24 cellular contexts compared by ENCODE assay signal in genomic region chr3:48398701-48399386, GRCh38. TPM values are rescaled to one million over a fixed set of nuclear protein-coding genes. Genes with fewer than 3 reads are reported as not detected.
A peak's percentile ranks its signal among the peaks of the same experiment; 100 is the strongest.
DNase-seq lines count a peak whose midpoint lies in the region; ATAC-seq, FAIRE-seq and TF ChIP-seq lines count a peak whose summit lies in the region.
"Had no signal": no experiment of that assay in that cellular context is flagged by ENCODE, and none has a peak within 500 bp of the region (broad histone marks: within the 10 kb centered on the region; RNA-seq: fewer than 3 reads in every experiment).

No MANE protein-coding gene starts in this region.

- WGBS in K562 (ENCODE audit: insufficient coverage, low coverage, missing lambda C conversion rate): 9% methylated on average over 9 of the region's 11 CpGs
- 45 to 79% methylated on average over 4 to 11 of the region's 11 CpGs for WGBS in testis, 2 donors

- H3K4me3 Mint-ChIP-seq in activated naive CD4-positive, alpha-beta T cell treated with anti-CD3 and anti-CD28 coated beads, Interleukin-2, amount 10 ng/mL, durations not matched to agents 7 days and 5 days: no peak overlapping the region
- no peak overlapping the region for H3K4me3 Mint-ChIP-seq in activated T-helper 1 cell treated with anti-CD3 and anti-CD28 coated beads, Interleukin-12 subunit alpha, Interleukin-12 subunit beta, Interleukin-2, Interleukin-4 antibody, amounts not matched to agents 30 ng/mL and 10 ng/mL and 1 ng/mL, durations not matched to agents 14 hours and 24 hours and 36 hours
- H3K4me3 Mint-ChIP-seq: activated naive CD8-positive, alpha-beta T cell treated with anti-CD3 and anti-CD28 coated beads for 36 hours; immature natural killer cell; memory B cell; nephron had no signal

- DNase-seq in activated naive CD4-positive, alpha-beta T cell treated with anti-CD3 and anti-CD28 coated beads, Interleukin-2, amount 10 ng/mL, durations not matched to agents 7 days and 5 days: no peak
- no peak for DNase-seq in activated naive CD4-positive, alpha-beta T cell treated with Interleukin-2 at 50 U/mL for 16 hours
- peak in 3 of 4 experiments; percentile 8 to 14 (median 8) for DNase-seq in K562 (ENCODE audit: extremely low read depth in 1 of 4, low spot score in 3 of 4)
- peak; percentile 22 for DNase-seq in left kidney (ENCODE audit: low read depth, low spot score)
- peak; percentile 17 for DNase-seq in testis
- DNase-seq in GM03348 (ENCODE audit: low spot score): no peak
- DNase-seq in activated T-helper 1 cell treated with anti-CD3 and anti-CD28 coated beads, Interleukin-12 subunit alpha, Interleukin-12 subunit beta, Interleukin-2, Interleukin-4 antibody, amounts not matched to agents 30 ng/mL and 10 ng/mL and 1 ng/mL, durations not matched to agents 14 hours and 24 hours and 36 hours (ENCODE audit: low spot score): no peak
- DNase-seq in NCI-H526 treated with DMSO at 0.1 percent for 48 hours (lab: John Stamatoyannopoulos, UW): no peak
- DNase-seq: activated CD4-positive, alpha-beta T cell treated with anti-CD3 and anti-CD28 coated beads, Interleukin-2, amount 50 U/mL, for 4 hours; activated naive CD8-positive, alpha-beta T cell treated with anti-CD3 and anti-CD28 coated beads for 36 hours; brain microvascular endothelial cell; C1 segment of cervical spinal cord; DMS 273 treated with DMSO at 0.1 percent for 48 hours; GF-D8; glutamatergic neuron; immature natural killer cell; NCI-H146 had no signal

- H3K27ac ChIP-seq in K562 (ENCODE audit: extremely low read depth, low read depth, low read length) (no peak overlapping the region), testis (no peak overlapping the region)
- H3K27ac ChIP-seq: brain microvascular endothelial cell had no signal

- in situ Hi-C loops in K562 (cut with MboI): no loop called here

- TF ChIP-seq CTCF in K562 (IDR thresholded peaks at IDR 0.05 in 2 of 3, conservative IDR thresholded peaks at IDR 0.05 in 1 of 3; ENCODE audit: insufficient read depth in 2 of 3, low read depth in 1 of 3, low read length in 3 of 3): no peak
- TF ChIP-seq CTCF in testis (IDR thresholded peaks at IDR 0.05): no peak

- no peaks in the 10 kb centered on the region for H3K9me3 Mint-ChIP-seq in activated naive CD4-positive, alpha-beta T cell treated with anti-CD3 and anti-CD28 coated beads, Interleukin-2, amount 10 ng/mL, durations not matched to agents 7 days and 5 days
- no peaks in the 10 kb centered on the region for H3K9me3 Mint-ChIP-seq in activated T-helper 1 cell treated with anti-CD3 and anti-CD28 coated beads, Interleukin-12 subunit alpha, Interleukin-12 subunit beta, Interleukin-2, Interleukin-4 antibody, amounts not matched to agents 30 ng/mL and 10 ng/mL and 1 ng/mL, durations not matched to agents 14 hours and 24 hours and 36 hours
- H3K9me3 Mint-ChIP-seq: activated naive CD8-positive, alpha-beta T cell treated with anti-CD3 and anti-CD28 coated beads for 36 hours; immature natural killer cell; memory B cell; nephron had no signal

- H3K36me3 Mint-ChIP-seq in activated naive CD4-positive, alpha-beta T cell treated with anti-CD3 and anti-CD28 coated beads, Interleukin-2, amount 10 ng/mL, durations not matched to agents 7 days and 5 days: no peaks in the 10 kb centered on the region
- no peaks in the 10 kb centered on the region for H3K36me3 Mint-ChIP-seq in activated T-helper 1 cell treated with anti-CD3 and anti-CD28 coated beads, Interleukin-12 subunit alpha, Interleukin-12 subunit beta, Interleukin-2, Interleukin-4 antibody, amounts not matched to agents 30 ng/mL and 10 ng/mL and 1 ng/mL, durations not matched to agents 14 hours and 24 hours and 36 hours (ENCODE audit: low read depth)
- H3K36me3 Mint-ChIP-seq: activated naive CD8-positive, alpha-beta T cell treated with anti-CD3 and anti-CD28 coated beads for 36 hours; immature natural killer cell; memory B cell had no signal

- no peak overlapping the region for H3K4me3 ChIP-seq in K562
- no peak overlapping the region for H3K4me3 ChIP-seq in testis

- peaks cover 36% of the 10 kb centered on the region for H3K27me3 Mint-ChIP-seq in activated naive CD4-positive, alpha-beta T cell treated with anti-CD3 and anti-CD28 coated beads, Interleukin-2, amount 10 ng/mL, durations not matched to agents 7 days and 5 days
- H3K27me3 Mint-ChIP-seq in activated T-helper 1 cell treated with anti-CD3 and anti-CD28 coated beads, Interleukin-12 subunit alpha, Interleukin-12 subunit beta, Interleukin-2, Interleukin-4 antibody, amounts not matched to agents 30 ng/mL and 10 ng/mL and 1 ng/mL, durations not matched to agents 14 hours and 24 hours and 36 hours (ENCODE audit: insufficient read depth): peaks cover 2% of the 10 kb centered on the region

- no peak for TF ChIP-seq RAD21 in K562 (CRISPR knock-in tag; conservative IDR thresholded peaks at IDR 0.05 in 1 of 2, IDR thresholded peaks at IDR 0.05 in 1 of 2)

- H3K9me1 ChIP-seq in K562 (ENCODE audit: control insufficient read depth, insufficient read depth, low read length): no peaks in the 10 kb centered on the region

- H3K4me1 ChIP-seq in K562 (replicated peaks in 1 of 2; ENCODE audit: control insufficient read depth in 2 of 2, insufficient read depth in 2 of 2, low read length in 2 of 2) (peaks cover 0 to 7% of the 10 kb centered on the region in 2 experiments; a peak in 1 of 5 replicates), testis (peaks cover 5% of the 10 kb centered on the region)

- no TSS peak for BruUV-seq in K562 (replicated peaks; lab: Mats Ljungman, UMichigan)

- H3K9me3 ChIP-seq in K562 (replicated peaks; ENCODE audit: control insufficient read depth, insufficient read depth, low read depth, low read length): no peaks in the 10 kb centered on the region
- H3K9me3 ChIP-seq in testis: no peaks in the 10 kb centered on the region

- intact Hi-C loops in K562 (cut with micrococcal nuclease): no loop called here
- intact Hi-C loops in testis (cut with DNase I; ENCODE audit: low total_unique reads): no loop called here
- intact Hi-C loops in activated T-helper 1 cell treated with anti-CD3 and anti-CD28 coated beads, Interleukin-12 subunit alpha, Interleukin-12 subunit beta, Interleukin-2, Interleukin-4 antibody, amounts not matched to agents 30 ng/mL and 10 ng/mL and 1 ng/mL, durations not matched to agents 14 hours and 24 hours and 36 hours (cut with micrococcal nuclease): no loop called here

- no peaks in the 10 kb centered on the region for H4K20me1 ChIP-seq in K562 (replicated peaks; ENCODE audit: control insufficient read depth, insufficient read depth, low read length)

- FAIRE-seq in K562 (lab: Jason Lieb, UNC): no peak
- FAIRE-seq: GM12891, HTR-8/SVneo had no signal

- peak; percentile 27; the same call in 2 of the 3 replicates for ATAC-seq in K562
- ATAC-seq: Panc1 had no signal

- no peak for TF ChIP-seq POLR2A in K562 (conservative IDR thresholded peaks at IDR 0.05)
- TF ChIP-seq POLR2A in testis (IDR thresholded peaks at IDR 0.05): no peak

- no peaks in the 10 kb centered on the region for H3K4me1 Mint-ChIP-seq in activated naive CD4-positive, alpha-beta T cell treated with anti-CD3 and anti-CD28 coated beads, Interleukin-2, amount 10 ng/mL, durations not matched to agents 7 days and 5 days
- no peaks in the 10 kb centered on the region for H3K4me1 Mint-ChIP-seq in activated T-helper 1 cell treated with anti-CD3 and anti-CD28 coated beads, Interleukin-12 subunit alpha, Interleukin-12 subunit beta, Interleukin-2, Interleukin-4 antibody, amounts not matched to agents 30 ng/mL and 10 ng/mL and 1 ng/mL, durations not matched to agents 14 hours and 24 hours and 36 hours (ENCODE audit: low read depth)
- H3K4me1 Mint-ChIP-seq: immature natural killer cell, memory B cell, nephron had no signal

- H3K27me3 ChIP-seq in K562 (ENCODE audit: control insufficient read depth in 2 of 2, insufficient read depth in 2 of 2, low read length in 2 of 2): no peaks in the 10 kb centered on the region
- no peaks in the 10 kb centered on the region for H3K27me3 ChIP-seq in testis
- H3K27me3 ChIP-seq: brain microvascular endothelial cell had no signal

- no peaks in the 10 kb centered on the region for H3K79me2 ChIP-seq in K562 (ENCODE audit: control insufficient read depth, insufficient read depth, low read length)

- CTCF ChIA-PET in activated naive CD4-positive, alpha-beta T cell treated with anti-CD3 and anti-CD28 coated beads, Interleukin-2, amount 10 ng/mL, durations not matched to agents 7 days and 5 days (lab: Charles Lee): interaction anchor here (0.5 to 7.8 kb wide), 9 partner anchors 9 to 157 kb away, joined by 3 to 170 read pairs (median 8); partner anchors contain the start of gene PFKFB4
- CTCF ChIA-PET in K562 (lab: Yijun Ruan, JAX; ENCODE audit: low intra/inter-chr PET ratio): no interaction called here

- H3K36me3 ChIP-seq in K562 (ENCODE audit: control insufficient read depth, insufficient read depth, low read length) (no peaks in the 10 kb centered on the region), testis (ENCODE audit: low read depth, missing control alignments) (no peaks in the 10 kb centered on the region)
- H3K36me3 ChIP-seq: brain microvascular endothelial cell had no signal

- POLR2A ChIA-PET in K562 (lab: Yijun Ruan, JAX): interaction anchor here (0.6 kb wide), 1 partner anchor 24 kb away, joined by 3 read pairs; no protein-coding TSS in a partner anchor

- peak overlapping the region; percentile 22 for H3K27ac Mint-ChIP-seq in activated naive CD4-positive, alpha-beta T cell treated with anti-CD3 and anti-CD28 coated beads, Interleukin-2, amount 10 ng/mL, durations not matched to agents 7 days and 5 days
- H3K27ac Mint-ChIP-seq in activated T-helper 1 cell treated with anti-CD3 and anti-CD28 coated beads, Interleukin-12 subunit alpha, Interleukin-12 subunit beta, Interleukin-2, Interleukin-4 antibody, amounts not matched to agents 30 ng/mL and 10 ng/mL and 1 ng/mL, durations not matched to agents 14 hours and 24 hours and 36 hours: no peak overlapping the region
- H3K27ac Mint-ChIP-seq: activated naive CD8-positive, alpha-beta T cell treated with anti-CD3 and anti-CD28 coated beads for 36 hours; immature natural killer cell; memory B cell; nephron had no signal

- no peak for TF ChIP-seq EP300 in K562 (IDR thresholded peaks at IDR 0.05; ENCODE audit: low read length)

- H3K9ac ChIP-seq in K562 (ENCODE audit: insufficient read depth in 1 of 2, low read depth in 2 of 2, low read length in 2 of 2): peak overlapping the region in 1 of 2 experiments; percentile 64; a peak in 2 of 4 replicates

- no peak overlapping the region for H2AFZ ChIP-seq in K562 (ENCODE audit: low read depth, low read length)

- no peak overlapping the region for H3K4me2 ChIP-seq in K562 (ENCODE audit: insufficient read depth, low read length)

RNA-seq across cellular contexts. Expression of gene FBXW12, which starts 26.8 kb away (rescaled TPM):
- 0.30 and 0.37 TPM in 2 replicates for total RNA-seq in K562 (2011; cell fraction: chromatin; rRNA removed; ENCODE audit: low replicate concordance)
- 0.17 and 0.26 TPM in 2 replicates for total RNA-seq in K562 (2011; cell fraction: nucleolus; rRNA removed)
- total RNA-seq in K562 (2011; cell fraction: nucleoplasm; rRNA removed): 0.22 and 0.53 TPM in 2 replicates
- total RNA-seq in K562 (2014; rRNA removed) (not detected in 2 replicates), K562 (2014; rRNA removed; fragmentation: Illumina TruSeq; extraction: Trizol) (not detected in 2 replicates), K562 (2015; rRNA removed; fragmentation: Illumina TruSeq; extraction: Trizol) (0.11 TPM in 1 of 2 replicates, not detected in the other), K562 (2021) (not detected in 2 replicates), testis (1 to 10 TPM in 1 of 2 donors, under 1 TPM in 1; 0.81 to 2.0 TPM)
- polyA plus RNA-seq in K562 (2011; rRNA removed) (0.06 and 0.24 TPM in 2 replicates), K562 (2014; fragmentation: Illumina TruSeq; extraction: Trizol) (not detected in 2 replicates), K562 (2014; fragmentation: Nextera tagmentation; extraction: Ambion mirVana) (under 1 TPM; 0.04 to 0.07 TPM), K562 (2014; rRNA removed) (0.30 TPM in 1 of 2 replicates, not detected in the other), testis (ENCODE audit: insufficient read depth, low read depth, low replicate concordance) (0.98 TPM)
- 0.16 TPM in 2 replicates for polyA plus RNA-seq in K562 (2011; cell fraction: cytosol; rRNA removed)
- polyA plus RNA-seq in K562 (2011; cell fraction: nucleus; rRNA removed): 0.17 and 0.41 TPM in 2 replicates
- not detected in 2 replicates for polyA plus RNA-seq in K562 (2012)
- polyA minus RNA-seq in K562 (2011; rRNA and poly(A)+ RNA removed): 0.24 TPM in 1 of 2 replicates, not detected in the other
- polyA minus RNA-seq in K562 (2011; cell fraction: cytosol; rRNA and poly(A)+ RNA removed): not detected in 2 replicates
- not detected in 2 replicates for polyA minus RNA-seq in K562 (2011; cell fraction: nucleus; rRNA and poly(A)+ RNA removed)
- not detected in 2 replicates for total RNA-seq in activated T-helper 1 cell treated with anti-CD3 and anti-CD28 coated beads, Interleukin-12 subunit alpha, Interleukin-12 subunit beta, Interleukin-2, Interleukin-4 antibody, amounts not matched to agents 30 ng/mL and 10 ng/mL and 1 ng/mL, durations not matched to agents 14 hours and 24 hours and 36 hours
- total RNA-seq: activated naive CD8-positive, alpha-beta T cell treated with anti-CD3 and anti-CD28 coated beads for 36 hours; esophagus mucosa; M059J had no signal
- polyA plus RNA-seq: immature natural killer cell had no signal

RNA-seq across cellular contexts. Expression of gene PLXNB1, which starts 31.0 kb away (rescaled TPM):
- 67.7 and 204 TPM in 2 replicates for total RNA-seq in K562 (2011; cell fraction: chromatin; rRNA removed; ENCODE audit: low replicate concordance)
- 92.2 and 100 TPM in 2 replicates for total RNA-seq in K562 (2011; cell fraction: nucleolus; rRNA removed)
- 59.2 and 60.7 TPM in 2 replicates for total RNA-seq in K562 (2011; cell fraction: nucleoplasm; rRNA removed)
- total RNA-seq in K562 (2014; rRNA removed): 11.2 and 12.7 TPM in 2 replicates
- total RNA-seq in K562 (2014; rRNA removed; fragmentation: Illumina TruSeq; extraction: Trizol): 2.1 and 3.9 TPM in 2 replicates
- total RNA-seq in K562 (2015; rRNA removed; fragmentation: Illumina TruSeq; extraction: Trizol): 6.0 and 6.3 TPM in 2 replicates
- total RNA-seq in K562 (2021): 11.4 and 13.9 TPM in 2 replicates
- polyA plus RNA-seq in K562 (2011; rRNA removed): 6.0 and 16.7 TPM in 2 replicates
- polyA plus RNA-seq in K562 (2011; cell fraction: cytosol; rRNA removed): 10.8 and 14.2 TPM in 2 replicates
- 106 and 120 TPM in 2 replicates for polyA plus RNA-seq in K562 (2011; cell fraction: nucleus; rRNA removed)
- 11.5 and 18.7 TPM in 2 replicates for polyA plus RNA-seq in K562 (2012)
- 7.3 and 9.2 TPM in 2 replicates for polyA plus RNA-seq in K562 (2014; fragmentation: Illumina TruSeq; extraction: Trizol)
- polyA plus RNA-seq in K562 (2014; fragmentation: Nextera tagmentation; extraction: Ambion mirVana): under 1 TPM; 0.17 to 0.24 TPM
- polyA plus RNA-seq in K562 (2014; rRNA removed): 10.6 and 17.4 TPM in 2 replicates
- 5.0 and 8.2 TPM in 2 replicates for polyA minus RNA-seq in K562 (2011; rRNA and poly(A)+ RNA removed)
- 10.0 and 12.9 TPM in 2 replicates for polyA minus RNA-seq in K562 (2011; cell fraction: cytosol; rRNA and poly(A)+ RNA removed)
- 27.1 and 27.3 TPM in 2 replicates for polyA minus RNA-seq in K562 (2011; cell fraction: nucleus; rRNA and poly(A)+ RNA removed)
- total RNA-seq in testis: 10 to 100 TPM; 70.2 to 79.2 TPM
- 41.5 TPM for polyA plus RNA-seq in testis (ENCODE audit: insufficient read depth, low read depth, low replicate concordance)
- 5.7 and 7.0 TPM in 2 replicates for total RNA-seq in activated T-helper 1 cell treated with anti-CD3 and anti-CD28 coated beads, Interleukin-12 subunit alpha, Interleukin-12 subunit beta, Interleukin-2, Interleukin-4 antibody, amounts not matched to agents 30 ng/mL and 10 ng/mL and 1 ng/mL, durations not matched to agents 14 hours and 24 hours and 36 hours

RNA-seq across cellular contexts. Expression of gene CCDC51, which starts 41.1 kb away (rescaled TPM):
- total RNA-seq in K562 (2011; cell fraction: chromatin; rRNA removed; ENCODE audit: low replicate concordance): 2.8 and 4.0 TPM in 2 replicates
- total RNA-seq in K562 (2011; cell fraction: nucleolus; rRNA removed): 2.8 and 3.0 TPM in 2 replicates
- total RNA-seq in K562 (2011; cell fraction: nucleoplasm; rRNA removed): 3.9 and 4.0 TPM in 2 replicates
- total RNA-seq in K562 (2014; rRNA removed): 17.4 and 20.8 TPM in 2 replicates
- 10.2 and 14.0 TPM in 2 replicates for total RNA-seq in K562 (2014; rRNA removed; fragmentation: Illumina TruSeq; extraction: Trizol)
- 17.3 and 18.6 TPM in 2 replicates for total RNA-seq in K562 (2015; rRNA removed; fragmentation: Illumina TruSeq; extraction: Trizol)
- total RNA-seq in K562 (2021): 12.8 and 15.7 TPM in 2 replicates
- 16.0 and 16.5 TPM in 2 replicates for polyA plus RNA-seq in K562 (2011; rRNA removed)
- polyA plus RNA-seq in K562 (2011; cell fraction: cytosol; rRNA removed): 17.1 and 20.0 TPM in 2 replicates
- polyA plus RNA-seq in K562 (2011; cell fraction: nucleus; rRNA removed): 7.2 and 8.2 TPM in 2 replicates
- 12.6 and 14.9 TPM in 2 replicates for polyA plus RNA-seq in K562 (2012)
- polyA plus RNA-seq in K562 (2014; fragmentation: Illumina TruSeq; extraction: Trizol): 15.7 and 18.0 TPM in 2 replicates
- polyA plus RNA-seq in K562 (2014; fragmentation: Nextera tagmentation; extraction: Ambion mirVana): 1 to 10 TPM; 6.5 to 6.8 TPM
- 16.5 and 18.0 TPM in 2 replicates for polyA plus RNA-seq in K562 (2014; rRNA removed)
- 8.6 and 10.2 TPM in 2 replicates for polyA minus RNA-seq in K562 (2011; rRNA and poly(A)+ RNA removed)
- 2.4 and 7.1 TPM in 2 replicates for polyA minus RNA-seq in K562 (2011; cell fraction: cytosol; rRNA and poly(A)+ RNA removed)
- polyA minus RNA-seq in K562 (2011; cell fraction: nucleus; rRNA and poly(A)+ RNA removed): 1.3 and 1.6 TPM in 2 replicates
- 10 to 100 TPM; 11.7 to 16.0 TPM for total RNA-seq in testis
- polyA plus RNA-seq in testis (ENCODE audit: insufficient read depth, low read depth, low replicate concordance): 16.0 TPM
- 26.0 and 26.3 TPM in 2 replicates for total RNA-seq in activated T-helper 1 cell treated with anti-CD3 and anti-CD28 coated beads, Interleukin-12 subunit alpha, Interleukin-12 subunit beta, Interleukin-2, Interleukin-4 antibody, amounts not matched to agents 30 ng/mL and 10 ng/mL and 1 ng/mL, durations not matched to agents 14 hours and 24 hours and 36 hours

RNA-seq across cellular contexts. Expression of gene TMA7, which starts 41.2 kb away (rescaled TPM):
- total RNA-seq in K562 (2011; cell fraction: chromatin; rRNA removed; ENCODE audit: low replicate concordance): 33.0 and 39.7 TPM in 2 replicates
- total RNA-seq in K562 (2011; cell fraction: nucleolus; rRNA removed): 42.8 and 52.5 TPM in 2 replicates
- 61.4 and 82.2 TPM in 2 replicates for total RNA-seq in K562 (2011; cell fraction: nucleoplasm; rRNA removed)
- 587 and 775 TPM in 2 replicates for total RNA-seq in K562 (2014; rRNA removed)
- total RNA-seq in K562 (2014; rRNA removed; fragmentation: Illumina TruSeq; extraction: Trizol): 389 and 394 TPM in 2 replicates
- 476 and 486 TPM in 2 replicates for total RNA-seq in K562 (2015; rRNA removed; fragmentation: Illumina TruSeq; extraction: Trizol)
- total RNA-seq in K562 (2021): 201 and 209 TPM in 2 replicates
- 160 and 232 TPM in 2 replicates for polyA plus RNA-seq in K562 (2011; rRNA removed)
- 25.9 and 86.1 TPM in 2 replicates for polyA plus RNA-seq in K562 (2011; cell fraction: cytosol; rRNA removed)
- polyA plus RNA-seq in K562 (2011; cell fraction: nucleus; rRNA removed): 42.3 and 57.7 TPM in 2 replicates
- 188 and 520 TPM in 2 replicates for polyA plus RNA-seq in K562 (2012)
- polyA plus RNA-seq in K562 (2014; fragmentation: Illumina TruSeq; extraction: Trizol): 318 and 361 TPM in 2 replicates
- polyA plus RNA-seq in K562 (2014; fragmentation: Nextera tagmentation; extraction: Ambion mirVana): 100 to 1,000 TPM; 835 to 942 TPM
- 810 and 1,003 TPM in 2 replicates for polyA plus RNA-seq in K562 (2014; rRNA removed)
- polyA minus RNA-seq in K562 (2011; rRNA and poly(A)+ RNA removed): 32.1 and 43.5 TPM in 2 replicates
- 17.8 and 24.1 TPM in 2 replicates for polyA minus RNA-seq in K562 (2011; cell fraction: cytosol; rRNA and poly(A)+ RNA removed)
- 19.9 and 32.4 TPM in 2 replicates for polyA minus RNA-seq in K562 (2011; cell fraction: nucleus; rRNA and poly(A)+ RNA removed)
- 100 to 1,000 TPM; 380 to 393 TPM for total RNA-seq in testis
- 425 TPM for polyA plus RNA-seq in testis (ENCODE audit: insufficient read depth, low read depth, low replicate concordance)
- 262 and 266 TPM in 2 replicates for total RNA-seq in activated T-helper 1 cell treated with anti-CD3 and anti-CD28 coated beads, Interleukin-12 subunit alpha, Interleukin-12 subunit beta, Interleukin-2, Interleukin-4 antibody, amounts not matched to agents 30 ng/mL and 10 ng/mL and 1 ng/mL, durations not matched to agents 14 hours and 24 hours and 36 hours

RNA-seq across cellular contexts. Expression of gene ATRIP, which starts 47.7 kb away (rescaled TPM):
- 31.8 and 48.5 TPM in 2 replicates for total RNA-seq in K562 (2011; cell fraction: chromatin; rRNA removed; ENCODE audit: low replicate concordance)
- total RNA-seq in K562 (2011; cell fraction: nucleolus; rRNA removed): 22.1 and 30.9 TPM in 2 replicates
- total RNA-seq in K562 (2011; cell fraction: nucleoplasm; rRNA removed): 15.6 and 21.9 TPM in 2 replicates
- total RNA-seq in K562 (2014; rRNA removed): 10.4 and 14.1 TPM in 2 replicates
- total RNA-seq in K562 (2014; rRNA removed; fragmentation: Illumina TruSeq; extraction: Trizol): 15.7 and 19.6 TPM in 2 replicates
- 15.3 and 17.4 TPM in 2 replicates for total RNA-seq in K562 (2015; rRNA removed; fragmentation: Illumina TruSeq; extraction: Trizol)
- total RNA-seq in K562 (2021): 13.9 and 14.1 TPM in 2 replicates
- 10.1 and 10.5 TPM in 2 replicates for polyA plus RNA-seq in K562 (2011; rRNA removed)
- 10.1 and 14.1 TPM in 2 replicates for polyA plus RNA-seq in K562 (2011; cell fraction: cytosol; rRNA removed)
- polyA plus RNA-seq in K562 (2011; cell fraction: nucleus; rRNA removed): 26.8 and 42.6 TPM in 2 replicates
- polyA plus RNA-seq in K562 (2012): 7.9 and 10.1 TPM in 2 replicates
- polyA plus RNA-seq in K562 (2014; fragmentation: Illumina TruSeq; extraction: Trizol): 15.2 and 15.6 TPM in 2 replicates
- polyA plus RNA-seq in K562 (2014; fragmentation: Nextera tagmentation; extraction: Ambion mirVana): 1 to 10 TPM; 1.7 to 2.3 TPM
- polyA plus RNA-seq in K562 (2014; rRNA removed): 9.2 and 10.0 TPM in 2 replicates
- 14.9 and 17.0 TPM in 2 replicates for polyA minus RNA-seq in K562 (2011; rRNA and poly(A)+ RNA removed)
- 9.5 and 9.7 TPM in 2 replicates for polyA minus RNA-seq in K562 (2011; cell fraction: cytosol; rRNA and poly(A)+ RNA removed)
- 12.8 and 14.1 TPM in 2 replicates for polyA minus RNA-seq in K562 (2011; cell fraction: nucleus; rRNA and poly(A)+ RNA removed)
- total RNA-seq in testis: 10 to 100 TPM; 25.0 to 26.3 TPM
- polyA plus RNA-seq in testis (ENCODE audit: insufficient read depth, low read depth, low replicate concordance): 56.5 TPM
- total RNA-seq in activated T-helper 1 cell treated with anti-CD3 and anti-CD28 coated beads, Interleukin-12 subunit alpha, Interleukin-12 subunit beta, Interleukin-2, Interleukin-4 antibody, amounts not matched to agents 30 ng/mL and 10 ng/mL and 1 ng/mL, durations not matched to agents 14 hours and 24 hours and 36 hours: 16.5 and 20.5 TPM in 2 replicates

Comparison
In these comparisons a context has a peak if more than half of its experiments do, and no peak if none do; other contexts are left out.
1. DNase-seq: peak in K562 (3 of 4), left kidney (single experiment) and testis (single experiment); none in activated naive CD4-positive, alpha-beta T cell treated with anti-CD3 and anti-CD28 coated beads, Interleukin-2, amount 10 ng/mL, durations not matched to agents 7 days and 5 days (single experiment), activated naive CD4-positive, alpha-beta T cell treated with Interleukin-2 at 50 U/mL for 16 hours (single experiment), GM03348 (single experiment), activated T-helper 1 cell treated with anti-CD3 and anti-CD28 coated beads, Interleukin-12 subunit alpha, Interleukin-12 subunit beta, Interleukin-2, Interleukin-4 antibody, amounts not matched to agents 30 ng/mL and 10 ng/mL and 1 ng/mL, durations not matched to agents 14 hours and 24 hours and 36 hours (single experiment) and NCI-H526 treated with DMSO at 0.1 percent for 48 hours (single experiment).